9 cellular contexts compared by ENCODE assay signal in the genomic region with DNA sequence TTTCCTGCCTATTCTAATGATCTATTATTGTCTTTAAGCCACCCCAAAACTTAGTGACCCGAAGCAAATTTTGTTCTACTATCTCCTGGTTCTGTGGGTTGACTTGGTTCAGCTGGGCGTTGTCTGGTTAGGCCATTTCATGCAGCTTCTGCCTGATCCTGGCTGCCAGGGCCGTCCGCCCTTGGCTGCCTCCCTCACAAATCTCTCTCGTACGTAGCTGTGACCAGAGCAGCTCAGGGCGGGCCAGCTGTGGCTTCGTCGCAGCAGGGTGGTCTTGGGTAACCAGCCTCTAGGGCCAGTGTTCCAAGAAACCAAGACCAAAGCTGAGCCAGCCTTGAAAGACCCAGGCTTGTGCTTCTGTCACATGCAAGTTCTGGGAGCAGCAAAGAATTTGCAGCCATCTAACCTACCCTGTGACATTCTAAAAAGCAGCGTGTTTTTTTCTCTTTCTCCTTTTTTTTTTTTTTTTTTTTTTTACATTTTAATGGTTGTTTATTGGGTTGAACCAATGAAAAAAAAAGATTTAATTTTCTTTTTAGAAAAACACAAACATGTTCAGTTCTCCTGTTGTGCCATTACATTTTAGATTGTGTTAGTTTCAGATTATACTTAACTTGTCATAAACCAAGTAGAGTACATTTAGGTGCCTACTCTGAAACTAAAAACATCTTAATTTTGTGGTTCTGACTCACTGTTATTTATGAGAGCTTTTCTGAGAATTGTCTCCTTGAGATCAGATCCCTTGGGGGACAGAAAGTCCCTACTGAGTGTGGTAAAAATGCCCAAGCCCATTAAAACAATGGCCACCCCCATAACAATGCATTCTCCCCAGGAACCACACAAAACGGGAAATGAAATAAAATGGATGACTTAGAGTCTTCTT.
DNase-seq lines count a peak whose midpoint lies in the region; ATAC-seq, FAIRE-seq and TF ChIP-seq lines count a peak whose summit lies in the region.
"Had no signal": no experiment of that assay in that cellular context is flagged by ENCODE, and none has a peak within 500 bp of the region (broad histone marks: within the 10 kb centered on the region; RNA-seq: fewer than 3 reads in every experiment).

No MANE protein-coding gene starts in this region.

- FAIRE-seq in kidney (lab: Jason Lieb, UNC): no peak

- H3K36me3 ChIP-seq in kidney (ENCODE audit: control insufficient read depth in 1 of 2, insufficient read depth in 2 of 2, low read length in 2 of 2): no peaks in the 10 kb centered on the region

- TF ChIP-seq CTCF in kidney (IDR thresholded peaks at IDR 0.05; ENCODE audit: borderline replicate concordance, extremely low read depth, insufficient read depth): no peak

- intact Hi-C loops in kidney (cut with DNase I): no loop called here

- peaks cover 15 to 24% of the 10 kb centered on the region in 2 donors for H3K4me1 Mint-ChIP-seq in immature natural killer cell

- H3K27me3 Mint-ChIP-seq in immature natural killer cell (ENCODE audit: low read depth in 3 of 3): no peaks in the 10 kb centered on the region

- H3K9me3 Mint-ChIP-seq in immature natural killer cell: no peaks in the 10 kb centered on the region

- H3K4me1 ChIP-seq in kidney (ENCODE audit: control insufficient read depth in 1 of 2, insufficient read depth in 1 of 2, low read depth in 1 of 2, low read length in 2 of 2): peaks cover 14 to 16% of the 10 kb centered on the region in 2 donors

- ATAC-seq in GM18511 (IDR thresholded peaks at IDR 0.05; ENCODE audit: unreplicated experiment) (peak; percentile 68), GM21515 (IDR thresholded peaks at IDR 0.05; ENCODE audit: unreplicated experiment) (peak; percentile 37), HG03571 (IDR thresholded peaks at IDR 0.05; ENCODE audit: unreplicated experiment) (peak; percentile 63)

- H3K9ac ChIP-seq in kidney (ENCODE audit: low read length in 2 of 2): no peak overlapping the region

- H3K27ac ChIP-seq in kidney (ENCODE audit: low read depth in 2 of 2, low read length in 2 of 2): peak overlapping the region in 1 of 2 donors; percentile 65

- H3K27ac Mint-ChIP-seq in immature natural killer cell: peak overlapping the region in 5 of 6 donors; percentile 4 to 77 (median 10)

- H3K9me3 ChIP-seq in kidney (ENCODE audit: control insufficient read depth in 1 of 2, low read length in 2 of 2): no peaks in the 10 kb centered on the region

- no peak overlapping the region for H3K4me3 ChIP-seq in kidney (ENCODE audit: low read length in 2 of 2)

- no peaks in the 10 kb centered on the region for H3K36me3 Mint-ChIP-seq in immature natural killer cell

- DNase-seq in immature natural killer cell: no peak
- no peak for DNase-seq in UCSD-AML1 (lab: John Stamatoyannopoulos, UW; ENCODE audit: unreplicated experiment)
- DNase-seq in NCI-H1436 (lab: John Stamatoyannopoulos, UW): no peak
- no peak for DNase-seq in stimulated activated CD8-positive, alpha-beta memory T cell treated with anti-CD3 and anti-CD28 coated beads, Interleukin-4, amount 100 ng/mL, for 48 hours
- no peak for DNase-seq in kidney
- DNase-seq: amniotic stem cell had no signal

- H3K4me3 Mint-ChIP-seq in immature natural killer cell: peak overlapping the region in 2 of 5 donors; percentile 3 to 14
